11 cellular contexts compared by ENCODE assay signal in genomic region chr17:7041607-7042506, GRCh38. TPM values are rescaled to one million over a fixed set of nuclear protein-coding genes. Genes with fewer than 3 reads are reported as not detected.
DNase-seq lines count a peak whose midpoint lies in the region; ATAC-seq and TF ChIP-seq lines count a peak whose summit lies in the region.
"Had no signal": no experiment of that assay in that cellular context is flagged by ENCODE, and none has a peak within 500 bp of the region (broad histone marks: within the 10 kb centered on the region; RNA-seq: fewer than 3 reads in every experiment).

No MANE protein-coding gene starts in this region.

- H3K4me3 ChIP-seq in CD4-positive, CD25-positive, alpha-beta regulatory T cell (ENCODE audit: low read depth, low read length): no peak overlapping the region
- H3K4me3 ChIP-seq in duodenal mucosa (ENCODE audit: low read depth in 1 of 2, low read length in 2 of 2) (peak overlapping the region; percentile 59 to 60), gastroesophageal sphincter (peak overlapping the region in 1 of 2 donors; percentile 54)

- no peaks in the 10 kb centered on the region for H3K9me3 Mint-ChIP-seq in CD4-positive, CD25-positive, alpha-beta regulatory T cell
- H3K9me3 Mint-ChIP-seq in IgD-negative memory B cell: no peaks in the 10 kb centered on the region
- no peaks in the 10 kb centered on the region for H3K9me3 Mint-ChIP-seq in naive thymus-derived CD8-positive, alpha-beta T cell

- H3K4me1 ChIP-seq in CD4-positive, CD25-positive, alpha-beta regulatory T cell (ENCODE audit: control insufficient read depth, insufficient read depth, low read length, poor library complexity, severe bottlenecking): peaks cover 44% of the 10 kb centered on the region
- H3K4me1 ChIP-seq in duodenal mucosa (ENCODE audit: control insufficient read depth in 1 of 2, insufficient read depth in 2 of 2, low read length in 2 of 2) (peaks cover 44 to 62% of the 10 kb centered on the region in 2 donors), gastroesophageal sphincter (peaks cover 0 to 39% (median 22%) of the 10 kb centered on the region in 3 donors)

- WGBS in gastroesophageal sphincter (ENCODE audit: low coverage in 1 of 2), 2 donors: 81% methylated on average over 5 of the region's 44 CpGs; no CpG with 5 or more reads in 1 of the 2 donors

- peak in 1 of 2 donors; percentile 8 for ATAC-seq in CD4-positive, CD25-positive, alpha-beta regulatory T cell (ENCODE audit: low read depth in 2 of 2)
- peak; percentile 37 to 41 for ATAC-seq in naive thymus-derived CD8-positive, alpha-beta T cell
- no peak for ATAC-seq in gastroesophageal sphincter

- H3K27ac ChIP-seq in CD4-positive, CD25-positive, alpha-beta regulatory T cell (ENCODE audit: insufficient read depth, low read length, poor library complexity, severe bottlenecking): peak overlapping the region; percentile 55
- H3K27ac ChIP-seq in duodenal mucosa (ENCODE audit: low read depth, low read length) (no peak overlapping the region), gastroesophageal sphincter (peak overlapping the region in 2 of 4 donors; percentile 5 to 24)
- H3K27ac ChIP-seq: left lung had no signal

- TF ChIP-seq EP300 in gastroesophageal sphincter (IDR thresholded peaks at IDR 0.05): no peak

- H3K9ac ChIP-seq in duodenal mucosa (ENCODE audit: low read depth in 1 of 2, low read length in 2 of 2): no peak overlapping the region

- no peaks in the 10 kb centered on the region for H3K36me3 ChIP-seq in CD4-positive, CD25-positive, alpha-beta regulatory T cell (ENCODE audit: control insufficient read depth, insufficient read depth, low read length)
- H3K36me3 ChIP-seq in duodenal mucosa (ENCODE audit: control insufficient read depth in 1 of 2, insufficient read depth in 2 of 2, low read length in 2 of 2) (no peaks in the 10 kb centered on the region), gastroesophageal sphincter (no peaks in the 10 kb centered on the region)
- H3K36me3 ChIP-seq: left lung had no signal

- peaks cover 32% of the 10 kb centered on the region for H3K27me3 Mint-ChIP-seq in CD4-positive, CD25-positive, alpha-beta regulatory T cell
- peaks cover 5% of the 10 kb centered on the region for H3K27me3 Mint-ChIP-seq in IgD-negative memory B cell
- peaks cover 0 to 2% (median 0%) of the 10 kb centered on the region in 5 donors for H3K27me3 Mint-ChIP-seq in naive thymus-derived CD8-positive, alpha-beta T cell

- TF ChIP-seq POLR2A in gastroesophageal sphincter (IDR thresholded peaks at IDR 0.05): no peak

- H3K36me3 Mint-ChIP-seq in CD4-positive, CD25-positive, alpha-beta regulatory T cell: no peaks in the 10 kb centered on the region
- peaks cover 1% of the 10 kb centered on the region for H3K36me3 Mint-ChIP-seq in IgD-negative memory B cell
- H3K36me3 Mint-ChIP-seq in naive thymus-derived CD8-positive, alpha-beta T cell: no peaks in the 10 kb centered on the region

- TF ChIP-seq CTCF in gastroesophageal sphincter (IDR thresholded peaks at IDR 0.05): no peak

- H3K9me3 ChIP-seq in CD4-positive, CD25-positive, alpha-beta regulatory T cell (ENCODE audit: control insufficient read depth in 2 of 2, low read length in 2 of 2): no peaks in the 10 kb centered on the region
- H3K9me3 ChIP-seq in duodenal mucosa (ENCODE audit: control insufficient read depth in 1 of 2, low read length in 2 of 2) (no peaks in the 10 kb centered on the region), gastroesophageal sphincter (no peaks in the 10 kb centered on the region)
- H3K9me3 ChIP-seq: left lung had no signal

- peaks cover 8 to 63% (median 22%) of the 10 kb centered on the region in 4 donors for H3K4me1 Mint-ChIP-seq in CD4-positive, CD25-positive, alpha-beta regulatory T cell
- peaks cover 15 to 37% (median 33%) of the 10 kb centered on the region in 3 donors for H3K4me1 Mint-ChIP-seq in IgD-negative memory B cell
- peaks cover 27 to 59% (median 53%) of the 10 kb centered on the region in 4 donors for H3K4me1 Mint-ChIP-seq in naive thymus-derived CD8-positive, alpha-beta T cell

- in situ Hi-C loops in G401 (cut with HindIII; ENCODE audit: low sequenced_read_pairs): no loop called here
- in situ Hi-C loops in ACHN (cut with HindIII; ENCODE audit: low pct_ligation_motif_present, low pct_unique_long_range_greater_than_20kb, low sequenced_read_pairs): no loop called here

- peak overlapping the region; percentile 69 to 92 (median 84) for H3K4me3 Mint-ChIP-seq in CD4-positive, CD25-positive, alpha-beta regulatory T cell
- H3K4me3 Mint-ChIP-seq in IgD-negative memory B cell: peak overlapping the region; percentile 77 to 91 (median 90)
- H3K4me3 Mint-ChIP-seq in naive thymus-derived CD8-positive, alpha-beta T cell: peak overlapping the region; percentile 74 to 91 (median 84)

- H3K27ac Mint-ChIP-seq in CD4-positive, CD25-positive, alpha-beta regulatory T cell: peak overlapping the region; percentile 81 to 95 (median 91)
- peak overlapping the region; percentile 55 to 77 (median 67) for H3K27ac Mint-ChIP-seq in IgD-negative memory B cell
- H3K27ac Mint-ChIP-seq in naive thymus-derived CD8-positive, alpha-beta T cell: peak overlapping the region; percentile 70 to 98 (median 93)

- no peaks in the 10 kb centered on the region for H3K27me3 ChIP-seq in CD4-positive, CD25-positive, alpha-beta regulatory T cell (ENCODE audit: control insufficient read depth, insufficient read depth, low read length)
- peaks cover 0 to 13% of the 10 kb centered on the region in 2 donors for H3K27me3 ChIP-seq in duodenal mucosa (ENCODE audit: control insufficient read depth in 1 of 2, insufficient read depth in 2 of 2, low read length in 2 of 2)
- peaks cover 53% of the 10 kb centered on the region for H3K27me3 ChIP-seq in gastroesophageal sphincter

- DNase-seq in CD4-positive, CD25-positive, alpha-beta regulatory T cell: no peak
- DNase-seq in naive thymus-derived CD8-positive, alpha-beta T cell: peak in 2 of 10 donors; percentile 35 to 40
- DNase-seq in G401 (ENCODE audit: low spot score) (no peak), ACHN (no peak), HPDE6-E6E7 (ENCODE audit: extremely low spot score) (no peak)
- DNase-seq: Kasumi-1, SIG-M5 had no signal

- POLR2A ChIA-PET in naive thymus-derived CD8-positive, alpha-beta T cell (lab: Charles Lee): interaction anchor here (0.6 to 7.1 kb wide), 8 partner anchors 20 to 1197 kb away, joined by 3 to 83 read pairs (median 4); a partner anchor contains a TSS

RNA-seq across cellular contexts. Expression of gene SLC16A11, which starts 2.0 kb away (rescaled TPM):
- 0.39 TPM for total RNA-seq in CD4-positive, CD25-positive, alpha-beta regulatory T cell
- polyA plus RNA-seq in CD4-positive, CD25-positive, alpha-beta regulatory T cell: 1 to 10 TPM in 1 of 4 donors, under 1 TPM in 2, not detected in 1; 0.30 to 1.2 (median 0.67) TPM
- 3.4 TPM for polyA plus RNA-seq in IgD-negative memory B cell
- 1 to 10 TPM; 2.8 to 3.5 TPM for total RNA-seq in naive thymus-derived CD8-positive, alpha-beta T cell
- 1 to 10 TPM; 2.0 to 2.2 (median 2.0) TPM for polyA plus RNA-seq in naive thymus-derived CD8-positive, alpha-beta T cell
- not detected in 2 replicates for total RNA-seq in G401 (2014; rRNA removed; shearing (Covaris generic))
- under 1 TPM in 3 of 4 donors, not detected in 1; 0.32 to 0.54 (median 0.39) TPM for total RNA-seq in gastroesophageal sphincter

RNA-seq across cellular contexts. Expression of gene SLC16A13, which starts 6.0 kb away (rescaled TPM):
- 3.8 TPM for total RNA-seq in CD4-positive, CD25-positive, alpha-beta regulatory T cell
- 1 to 10 TPM; 1.1 to 1.9 (median 1.5) TPM for polyA plus RNA-seq in CD4-positive, CD25-positive, alpha-beta regulatory T cell
- polyA plus RNA-seq in IgD-negative memory B cell: 3.3 TPM
- 10 to 100 TPM; 11.5 to 14.7 TPM for total RNA-seq in naive thymus-derived CD8-positive, alpha-beta T cell
- polyA plus RNA-seq in naive thymus-derived CD8-positive, alpha-beta T cell: 1 to 10 TPM in 1 of 3 donors, under 1 TPM in 2; 0.93 to 1.2 (median 0.97) TPM
- total RNA-seq in G401 (2014; rRNA removed; shearing (Covaris generic)): 5.3 and 9.8 TPM in 2 replicates
- total RNA-seq in gastroesophageal sphincter: under 1 TPM in 3 of 4 donors, not detected in 1; 0.58 to 0.81 (median 0.72) TPM

RNA-seq across cellular contexts. Expression of gene BCL6B, which starts 19.0 kb away (rescaled TPM):
- total RNA-seq in CD4-positive, CD25-positive, alpha-beta regulatory T cell: 0.42 TPM
- not detected for polyA plus RNA-seq in CD4-positive, CD25-positive, alpha-beta regulatory T cell
- 0.33 TPM for polyA plus RNA-seq in IgD-negative memory B cell
- not detected for total RNA-seq in naive thymus-derived CD8-positive, alpha-beta T cell
- polyA plus RNA-seq in naive thymus-derived CD8-positive, alpha-beta T cell: not detected
- not detected in 2 replicates for total RNA-seq in G401 (2014; rRNA removed; shearing (Covaris generic))
- total RNA-seq in gastroesophageal sphincter: 1 to 10 TPM in 3 of 4 donors, under 1 TPM in 1; 0.93 to 3.9 (median 3.3) TPM

RNA-seq across cellular contexts. Expression of gene RNASEK, which starts 29.4 kb away (rescaled TPM):
- total RNA-seq in CD4-positive, CD25-positive, alpha-beta regulatory T cell: 128 TPM
- 100 to 1,000 TPM; 556 to 649 (median 611) TPM for polyA plus RNA-seq in CD4-positive, CD25-positive, alpha-beta regulatory T cell
- polyA plus RNA-seq in IgD-negative memory B cell: 984 TPM
- 100 to 1,000 TPM; 117 to 120 TPM for total RNA-seq in naive thymus-derived CD8-positive, alpha-beta T cell
- 100 to 1,000 TPM; 477 to 597 (median 559) TPM for polyA plus RNA-seq in naive thymus-derived CD8-positive, alpha-beta T cell
- 189 and 195 TPM in 2 replicates for total RNA-seq in G401 (2014; rRNA removed; shearing (Covaris generic))
- total RNA-seq in gastroesophageal sphincter: 100 to 1,000 TPM; 150 to 211 (median 170) TPM

RNA-seq across cellular contexts. Expression of gene CLEC10A, which starts 38.2 kb away (rescaled TPM):
- total RNA-seq in CD4-positive, CD25-positive, alpha-beta regulatory T cell: not detected
- not detected for polyA plus RNA-seq in CD4-positive, CD25-positive, alpha-beta regulatory T cell
- polyA plus RNA-seq in IgD-negative memory B cell: not detected
- total RNA-seq in naive thymus-derived CD8-positive, alpha-beta T cell: under 1 TPM; 0.49 to 0.93 TPM
- under 1 TPM in 1 of 3 donors, not detected in 2; 0.13 TPM for polyA plus RNA-seq in naive thymus-derived CD8-positive, alpha-beta T cell
- total RNA-seq in G401 (2014; rRNA removed; shearing (Covaris generic)): not detected in 2 replicates
- 10 to 100 TPM in 2 of 4 donors, 1 to 10 TPM in 2; 3.8 to 25.6 (median 11.3) TPM for total RNA-seq in gastroesophageal sphincter
